ENCODE assay signal across 12 cellular contexts in the genomic region with DNA sequence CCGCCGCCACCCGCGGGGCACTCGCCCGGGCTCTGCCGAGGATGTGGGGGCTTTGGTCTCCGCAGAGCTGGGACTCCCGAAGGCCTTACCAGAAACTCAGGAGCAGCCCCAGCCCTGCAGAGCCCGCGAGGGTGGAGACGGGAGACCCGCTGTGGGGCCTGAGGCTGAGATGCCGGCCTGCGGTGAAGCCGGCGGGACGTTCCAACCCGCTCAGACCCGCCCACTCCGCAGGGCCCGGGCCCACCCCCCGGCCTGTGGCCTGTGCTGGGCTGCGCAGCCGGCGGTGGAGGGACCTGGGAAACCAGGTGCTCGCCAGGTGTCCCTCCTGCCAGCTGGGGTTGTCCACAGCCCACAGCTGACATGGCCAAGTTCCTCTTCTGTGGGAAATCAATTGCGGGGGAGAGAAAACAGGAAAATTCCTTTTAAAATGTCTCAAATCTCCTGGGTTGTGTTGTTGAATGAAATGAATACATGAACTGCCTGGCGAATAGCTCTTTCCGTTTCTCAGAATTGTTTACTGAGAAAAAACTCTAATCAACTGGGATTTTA. TPM values are rescaled to one million over a fixed set of nuclear protein-coding genes. Genes with fewer than 3 reads are reported as not detected.
DNase-seq lines count a peak whose midpoint lies in the region; TF ChIP-seq lines count a peak whose summit lies in the region.
"Had no signal": no experiment of that assay in that cellular context is flagged by ENCODE, and none has a peak within 500 bp of the region (broad histone marks: within the 10 kb centered on the region; RNA-seq: fewer than 3 reads in every experiment).

No MANE protein-coding gene starts in this region.

- no peaks in the 10 kb centered on the region for H3K9me3 Mint-ChIP-seq in MCF 10A (ENCODE audit: unreplicated experiment)
- H3K9me3 Mint-ChIP-seq: stimulated activated naive CD8-positive, alpha-beta T cell treated with anti-CD3 and anti-CD28 coated beads, Interleukin-15, Interleukin-2, amounts not matched to agents 100 ng/mL and 50 ng/mL, for 24 hours had no signal

- no peaks in the 10 kb centered on the region for H3K9me3 ChIP-seq in BE2C
- H3K9me3 ChIP-seq in iPS-18c (ENCODE audit: control insufficient read depth, insufficient read depth, low read length) = no peaks in the 10 kb centered on the region
- no peaks in the 10 kb centered on the region for H3K9me3 ChIP-seq in parathyroid adenoma (ENCODE audit: control insufficient read depth, low read length)
- H3K9me3 ChIP-seq in PC-9 (ENCODE audit: insufficient read depth, low read depth) = peaks cover 11% of the 10 kb centered on the region; the same call in 1 of the 2 replicates

- CTCF ChIA-PET in MCF 10A (lab: Yijun Ruan, JAX) = interaction anchor here (1.2 to 1.4 kb wide), 2 partner anchors 44 to 131 kb away, joined by 4 to 6 read pairs; no protein-coding TSS in a partner anchor
- CTCF ChIA-PET in PC-9 (lab: Charles Lee) = no interaction called here

- no peaks in the 10 kb centered on the region for H3K9me2 ChIP-seq in PC-9 (ENCODE audit: insufficient read depth)

- peak overlapping the region; percentile 75 for H2AFZ ChIP-seq in parathyroid adenoma
- H2AFZ ChIP-seq in PC-9 = no peak overlapping the region

- H3K4me1 Mint-ChIP-seq in MCF 10A (ENCODE audit: insufficient read depth, unreplicated experiment) = peaks cover 14% of the 10 kb centered on the region

- H3K4me3 Mint-ChIP-seq in MCF 10A (ENCODE audit: unreplicated experiment) = no peak overlapping the region
- H3K4me3 Mint-ChIP-seq: stimulated activated naive CD8-positive, alpha-beta T cell treated with anti-CD3 and anti-CD28 coated beads, Interleukin-15, Interleukin-2, amounts not matched to agents 100 ng/mL and 50 ng/mL, for 24 hours had no signal

- H3K27me3 Mint-ChIP-seq in MCF 10A (ENCODE audit: insufficient read depth, unreplicated experiment) = no peaks in the 10 kb centered on the region

- peaks cover 18% of the 10 kb centered on the region for H3K36me3 Mint-ChIP-seq in MCF 10A (ENCODE audit: insufficient read depth, unreplicated experiment)

- peak; percentile 7 for DNase-seq in BE2C
- DNase-seq in MCF 10A (ENCODE audit: unreplicated experiment) = peak; percentile 60
- DNase-seq in CD1c-positive myeloid dendritic cell (ENCODE audit: extremely low spot score) = no peak
- no peak for DNase-seq in SHP77 treated with DMSO at 0.1 percent for 48 hours (lab: John Stamatoyannopoulos, UW)
- DNase-seq in PC-9 = no peak
- DNase-seq in AML-193 (lab: John Stamatoyannopoulos, UW) = no peak
- DNase-seq: effector memory CD4-positive, alpha-beta T cell had no signal

- peaks cover 19% of the 10 kb centered on the region for H3F3A ChIP-seq in PC-9 (ENCODE audit: insufficient read depth, low read depth)

- peak overlapping the region; percentile 59 for H3K9ac ChIP-seq in parathyroid adenoma

- H3K27me3 ChIP-seq in BE2C (peaks cover 60% of the 10 kb centered on the region), parathyroid adenoma (ENCODE audit: control insufficient read depth, insufficient read depth, low read length) (no peaks in the 10 kb centered on the region), PC-9 (ENCODE audit: insufficient read depth, low read depth) (peaks cover 78% of the 10 kb centered on the region)

- POLR2A ChIA-PET in MCF 10A (lab: Yijun Ruan, JAX) (interaction anchor here (0.5 to 7.0 kb wide), 12 partner anchors 12 to 819 kb away, joined by 3 to 69 read pairs (median 6); partner anchors contain the start of genes IRX4, MRPL36 and NDUFS6), PC-9 (lab: Charles Lee; ENCODE audit: unreplicated experiment) (no interaction called here)

- H3K36me3 ChIP-seq in BE2C = no peaks in the 10 kb centered on the region
- H3K36me3 ChIP-seq in parathyroid adenoma (ENCODE audit: control insufficient read depth, insufficient read depth, low read length) = no peaks in the 10 kb centered on the region
- H3K36me3 ChIP-seq in PC-9 (ENCODE audit: low read depth) = no peaks in the 10 kb centered on the region

- H4K20me1 ChIP-seq in PC-9 (ENCODE audit: insufficient read depth) = no peaks in the 10 kb centered on the region

- H3K4me2 ChIP-seq in parathyroid adenoma (ENCODE audit: low read length) = peak overlapping the region; percentile 75
- H3K4me2 ChIP-seq in PC-9 = no peak overlapping the region

- BruUV-seq in MCF 10A (replicated peaks; lab: Mats Ljungman, UMichigan) (no TSS peak), PC-9 (replicated peaks; lab: Mats Ljungman, UMichigan) (no TSS peak)

- intact Hi-C loops in MCF 10A (cut with micrococcal nuclease) = loop anchor here (2.0 to 10.0 kb wide), 2 partner anchors 43 to 103 kb away; no protein-coding TSS in a partner anchor
- intact Hi-C loops in PC-9 (cut with micrococcal nuclease; ENCODE audit: unreplicated experiment) = no loop called here

- H3K4me3 ChIP-seq in BE2C (ENCODE audit: low read depth, low read length) = no peak overlapping the region
- H3K4me3 ChIP-seq in iPS-18c (ENCODE audit: insufficient read depth, low read depth, low read length) = peak overlapping the region; percentile 61
- H3K4me3 ChIP-seq in parathyroid adenoma (ENCODE audit: low read depth, low read length) = peak overlapping the region; percentile 61
- H3K4me3 ChIP-seq in PC-9 = no peak overlapping the region
- H3K4me3 ChIP-seq: GM12878 had no signal

- peak overlapping the region; percentile 84 for H3K27ac ChIP-seq in parathyroid adenoma
- no peak overlapping the region for H3K27ac ChIP-seq in PC-9

- no peak overlapping the region for H3K27ac Mint-ChIP-seq in MCF 10A (ENCODE audit: low read depth, unreplicated experiment)
- H3K27ac Mint-ChIP-seq: stimulated activated naive CD8-positive, alpha-beta T cell treated with anti-CD3 and anti-CD28 coated beads, Interleukin-15, Interleukin-2, amounts not matched to agents 100 ng/mL and 50 ng/mL, for 24 hours had no signal

- H3K4me1 ChIP-seq in BE2C = no peaks in the 10 kb centered on the region
- peaks cover 2% of the 10 kb centered on the region for H3K4me1 ChIP-seq in parathyroid adenoma
- H3K4me1 ChIP-seq in PC-9 (replicated peaks; ENCODE audit: insufficient read depth) = peaks cover 12% of the 10 kb centered on the region

- TF ChIP-seq CTCF in BE2C (IDR thresholded peaks at IDR 0.05; ENCODE audit: low read depth, low read length) (no peak), MCF 10A (IDR thresholded peaks at IDR 0.05; ENCODE audit: unreplicated experiment) (no peak), parathyroid adenoma (IDR thresholded peaks at IDR 0.05) (no peak), PC-9 (conservative IDR thresholded peaks at IDR 0.05) (no peak)

- no peaks in the 10 kb centered on the region for H3K79me2 ChIP-seq in parathyroid adenoma
- H3K79me2 ChIP-seq in PC-9 (ENCODE audit: low read depth) = no peaks in the 10 kb centered on the region

RNA-seq across cellular contexts. Expression of gene IRX4, which starts 48.9 kb away (rescaled TPM):
- not detected for polyA plus RNA-seq in BE2C (2012; ENCODE audit: insufficient read depth, insufficient read length, low read depth)
- total RNA-seq in MCF 10A (2022) (41.2 and 44.7 TPM in 2 replicates), PC-9 (2021) (not detected in 2 replicates)
- total RNA-seq: GM12878, pulmonary artery endothelial cell had no signal
- polyA plus RNA-seq: GM12878 had no signal

Comparison
In these comparisons a context has a peak if more than half of its experiments do, and no peak if none do; other contexts are left out.
1. DNase-seq: peak in BE2C (single experiment) and MCF 10A (single experiment); none in CD1c-positive myeloid dendritic cell (single experiment), SHP77 treated with DMSO at 0.1 percent for 48 hours (single experiment), PC-9 (0 of 2) and AML-193 (0 of 2).
2. H3K4me3 ChIP-seq: peak in iPS-18c (single experiment) and parathyroid adenoma (single experiment); none in BE2C (single experiment) and PC-9 (single experiment).
3. RNA of gene IRX4, which starts 48.9 kb away (total RNA-seq): 41.2 to 44.7 TPM in MCF 10A; not detected in PC-9; every median in the first group is over 10 times any median in the second.